13 cellular contexts compared by ENCODE assay signal in genomic region chr12:52945389-52946232, GRCh38. TPM values are rescaled to one million over a fixed set of nuclear protein-coding genes. Genes with fewer than 3 reads are reported as not detected.
DNase-seq lines count a peak whose midpoint lies in the region; TF ChIP-seq lines count a peak whose summit lies in the region.
"Had no signal": no experiment of that assay in that cellular context is flagged by ENCODE, and none has a peak within 500 bp of the region (broad histone marks: within the 10 kb centered on the region; RNA-seq: fewer than 3 reads in every experiment).

No MANE protein-coding gene starts in this region.

- in situ Hi-C loops in brain microvascular endothelial cell (cut with HindIII; ENCODE audit: low pct_ligation_motif_present, low sequenced_read_pairs), result no loop called here

- H3K4me1 ChIP-seq in BE2C, result no peaks in the 10 kb centered on the region

- H3K27ac ChIP-seq in brain microvascular endothelial cell, result peak overlapping the region; percentile 34

- DNase-seq in SIG-M5 treated with dmso at 0.1 percent for 504 hours (lab: John Stamatoyannopoulos, UW; ENCODE audit: unreplicated experiment), result peak; percentile 75
- DNase-seq in SIG-M5 (lab: John Stamatoyannopoulos, UW), result no peak
- peak; percentile 61 for DNase-seq in brain microvascular endothelial cell
- peak; percentile 79 for DNase-seq in kidney tubule cell (ENCODE audit: low spot score)
- DNase-seq in ureter (ENCODE audit: low spot score), result peak; percentile 44
- DNase-seq in NCI-H524 treated with DMSO at 0.1 percent for 48 hours (lab: John Stamatoyannopoulos, UW), result no peak
- DNase-seq in activated naive CD4-positive, alpha-beta T cell treated with anti-CD3 and anti-CD28 coated beads, Interleukin-2, amount 50 U/mL, for 16 hours, result no peak
- no peak for DNase-seq in BE2C
- DNase-seq: activated CD4-positive, alpha-beta T cell treated with anti-CD3 and anti-CD28 coated beads, Interleukin-2, amount 50 U/mL, for 4 hours; central memory CD4-positive, alpha-beta T cell; GOT3; stimulated activated CD4-positive, alpha-beta T cell treated with anti-CD3 and anti-CD28 coated beads, Interleukin-2, amount 100 ng/mL, for 48 hours had no signal

- H3K9me3 ChIP-seq in BE2C, result no peaks in the 10 kb centered on the region; the same call in none of the 2 replicates

- H3K4me3 ChIP-seq in brain microvascular endothelial cell (ENCODE audit: low read depth, low read length), result no peak overlapping the region
- H3K4me3 ChIP-seq in BE2C (ENCODE audit: low read depth, low read length), result no peak overlapping the region
- H3K4me3 ChIP-seq: GM12878 had no signal

- H3K27me3 ChIP-seq in brain microvascular endothelial cell (replicated peaks), result no peaks in the 10 kb centered on the region
- peaks cover 8% of the 10 kb centered on the region; the same call in 1 of the 2 replicates for H3K27me3 ChIP-seq in BE2C

- H3K36me3 ChIP-seq in brain microvascular endothelial cell (replicated peaks) (peaks cover 6% of the 10 kb centered on the region), BE2C (no peaks in the 10 kb centered on the region)

- no peak for TF ChIP-seq CTCF in brain microvascular endothelial cell (IDR thresholded peaks at IDR 0.05; ENCODE audit: low read depth, low read length, missing control alignments)
- no peak for TF ChIP-seq CTCF in BE2C (IDR thresholded peaks at IDR 0.05; ENCODE audit: low read depth, low read length)

RNA-seq across cellular contexts. Expression of gene KRT18, which starts 3.3 kb away (rescaled TPM):
- 607 TPM for total RNA-seq in ureter
- polyA plus RNA-seq in BE2C (2012; ENCODE audit: insufficient read depth, insufficient read length, low read depth), result 3.5 TPM

RNA-seq across cellular contexts. Expression of gene KRT8, which starts 40.7 kb away (rescaled TPM):
- total RNA-seq in ureter, result 815 TPM
- 20.8 TPM for polyA plus RNA-seq in BE2C (2012; ENCODE audit: insufficient read depth, insufficient read length, low read depth)

Comparison
In these comparisons a context has a peak if more than half of its experiments do, and no peak if none do; other contexts are left out.
1. DNase-seq: peak in SIG-M5 treated with dmso at 0.1 percent for 504 hours (single experiment), brain microvascular endothelial cell (single experiment), kidney tubule cell (single experiment) and ureter (single experiment); none in SIG-M5 (single experiment), NCI-H524 treated with DMSO at 0.1 percent for 48 hours (single experiment), activated naive CD4-positive, alpha-beta T cell treated with anti-CD3 and anti-CD28 coated beads, Interleukin-2, amount 50 U/mL, for 16 hours (single experiment) and BE2C (single experiment).